10 cellular contexts compared by ENCODE assay signal in the genomic region with DNA sequence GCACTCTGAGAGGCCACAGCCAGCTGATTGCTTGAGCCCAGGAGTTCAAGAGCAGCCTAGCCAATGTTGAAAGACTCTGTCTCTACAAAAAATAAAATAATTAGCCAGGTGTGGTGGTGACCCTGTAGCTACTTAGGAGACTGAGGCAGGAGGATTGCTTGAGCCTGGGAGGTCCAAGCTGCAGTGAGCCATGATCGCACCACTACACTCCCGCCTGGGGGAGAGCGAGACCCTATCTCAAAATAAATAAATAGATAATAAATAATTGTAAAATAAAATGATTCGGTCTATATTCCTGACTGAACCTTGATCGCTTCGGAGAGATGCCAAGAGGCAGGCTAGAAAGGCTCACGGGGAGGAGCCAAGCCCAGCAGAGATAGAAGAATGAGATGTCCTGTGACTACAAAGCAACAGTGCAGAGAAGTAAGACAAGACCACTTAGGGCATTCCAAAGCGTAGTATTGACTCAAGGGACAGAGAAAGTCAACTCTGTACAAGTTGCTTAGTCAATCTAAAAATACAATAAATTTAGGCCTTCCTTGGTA. TPM values are rescaled to one million over a fixed set of nuclear protein-coding genes. Genes with fewer than 3 reads are reported as not detected.
"Had no signal": no experiment of that assay in that cellular context is flagged by ENCODE, and none has a peak within 500 bp of the region (broad histone marks: within the 10 kb centered on the region; RNA-seq: fewer than 3 reads in every experiment).

No MANE protein-coding gene starts in this region.

- H3K27ac ChIP-seq: HL-60, KMS-11 had no signal

- H3K4me1 Mint-ChIP-seq: IgD-negative memory B cell had no signal

- FAIRE-seq: HepG2, HTR-8/SVneo, K562 had no signal

- DNase-seq: IMR-90, KBM-7, KG1 had no signal

- H3K36me3 Mint-ChIP-seq: IgD-negative memory B cell had no signal

- H3K27ac Mint-ChIP-seq: IgD-negative memory B cell had no signal

- H3K4me3 ChIP-seq: K562 had no signal

- H3K4me3 Mint-ChIP-seq: IgD-negative memory B cell had no signal

- ATAC-seq: HepG2, K562 had no signal

- H3K4me2 ChIP-seq: KMS-11 had no signal

- H3K9ac ChIP-seq: KMS-11 had no signal

RNA-seq across cellular contexts. Expression of gene SHISA2, which starts 12.8 kb away (rescaled TPM):
- total RNA-seq: HepG2, HT-29, IMR-90, K562 had no signal
- polyA plus RNA-seq: HepG2, IgD-negative memory B cell, IMR-90, K562 had no signal
